In the genomic region with DNA sequence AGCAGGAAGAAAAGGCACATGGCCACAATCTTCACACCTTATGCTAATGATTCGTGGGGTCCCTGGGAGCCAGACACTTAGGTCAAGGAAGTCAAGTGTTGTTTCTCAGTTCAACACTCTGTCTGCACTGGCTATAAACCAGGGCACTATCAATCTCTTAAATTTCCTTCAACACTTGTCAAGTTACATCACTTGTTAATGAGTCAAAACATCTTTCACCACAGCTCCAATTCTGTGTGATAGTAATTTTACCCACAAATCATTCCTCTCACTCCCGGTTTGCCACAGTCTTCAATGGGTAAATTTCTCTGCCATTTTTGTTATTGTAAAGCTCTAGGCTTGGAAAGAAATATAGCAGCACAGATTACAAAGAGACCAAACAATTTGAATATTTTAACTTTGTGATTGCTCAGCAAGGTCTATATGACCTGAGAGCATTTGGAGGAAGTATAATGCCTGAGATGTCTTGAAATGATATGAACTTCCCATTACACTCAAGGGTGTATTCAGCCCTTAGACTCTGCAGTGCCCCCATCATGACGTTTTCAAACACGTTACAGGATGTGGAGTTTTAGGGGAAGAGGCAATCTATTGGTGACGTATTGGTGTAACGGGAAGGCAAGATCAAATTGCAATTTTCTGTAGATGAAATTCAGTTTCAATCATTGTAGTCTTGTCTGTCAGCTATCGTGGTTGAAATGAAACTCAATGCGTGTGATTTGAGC, we compare ENCODE assay signal across 30 cellular contexts.
DNase-seq lines count a peak whose midpoint lies in the region; ATAC-seq, FAIRE-seq and TF ChIP-seq lines count a peak whose summit lies in the region.
"Had no signal": no experiment of that assay in that cellular context is flagged by ENCODE, and none has a peak within 500 bp of the region (broad histone marks: within the 10 kb centered on the region; RNA-seq: fewer than 3 reads in every experiment).

No MANE protein-coding gene starts in this region.

- H3K4me3 Mint-ChIP-seq in activated T-cell treated with anti-CD3 and anti-CD28 coated beads, Interleukin-2, amount 50 U/mL, for 72 hours: peak overlapping the region; percentile 20 to 68
- H3K4me3 Mint-ChIP-seq in CD4-positive, alpha-beta memory T cell: peak overlapping the region; percentile 6 to 73 (median 54)
- H3K4me3 Mint-ChIP-seq in T-cell (no peak overlapping the region), CD14-positive monocyte (no peak overlapping the region)
- H3K4me3 Mint-ChIP-seq: H9, neural crest cell had no signal

- peak; percentile 56 to 64 for ATAC-seq in activated T-cell treated with anti-CD3 and anti-CD28 coated beads, Interleukin-2, amount 50 U/mL, for 72 hours (replicated peaks in 1 of 2)
- ATAC-seq in T-cell (replicated peaks in 1 of 4): peak; percentile 38 to 89 (median 44)
- ATAC-seq: esophagus mucosa, left cardiac atrium, Panc1 had no signal

- peaks cover 6 to 14% of the 10 kb centered on the region in 2 donors for H3K9me3 Mint-ChIP-seq in activated T-cell treated with anti-CD3 and anti-CD28 coated beads, Interleukin-2, amount 50 U/mL, for 72 hours
- peaks cover 0 to 5% (median 0%) of the 10 kb centered on the region in 8 donors for H3K9me3 Mint-ChIP-seq in CD4-positive, alpha-beta memory T cell
- H3K9me3 Mint-ChIP-seq in T-cell: peaks cover 0 to 8% (median 3%) of the 10 kb centered on the region in 3 donors
- peaks cover 0 to 5% (median 1%) of the 10 kb centered on the region in 7 donors for H3K9me3 Mint-ChIP-seq in CD14-positive monocyte
- H3K9me3 Mint-ChIP-seq: H9 had no signal

- no peak overlapping the region for H3K4me3 ChIP-seq in CD4-positive, alpha-beta memory T cell (ENCODE audit: low read length in 2 of 2)
- H3K4me3 ChIP-seq in bronchial epithelial cell (ENCODE audit: low read depth, low read length): no peak overlapping the region
- H3K4me3 ChIP-seq: BLaER1, coronary artery, hepatocyte, right atrium auricular region, spleen, testis had no signal

- H3K9me3 ChIP-seq in CD4-positive, alpha-beta memory T cell (ENCODE audit: control insufficient read depth in 1 of 2, low read length in 2 of 2): no peaks in the 10 kb centered on the region
- H3K9me3 ChIP-seq: right atrium auricular region, spleen, testis had no signal

- POLR2A ChIA-PET in CD4-positive, alpha-beta memory T cell (lab: Charles Lee; ENCODE audit: partially characterized antibody): interaction anchor here (1.1 to 1.6 kb wide), 6 partner anchors 9 to 73 kb away, joined by 3 to 5 read pairs (median 3); no protein-coding TSS in a partner anchor
- POLR2A ChIA-PET in T-cell (lab: Charles Lee): interaction anchor here (0.7 to 1.2 kb wide), 2 partner anchors 9 to 15 kb away, joined by 3 to 8 read pairs; no protein-coding TSS in a partner anchor

- intact Hi-C loops in CD4-positive, alpha-beta memory T cell (cut with micrococcal nuclease): no loop called here
- intact Hi-C loops in CD14-positive monocyte (cut with micrococcal nuclease): no loop called here

- no peaks in the 10 kb centered on the region for H3K27me3 Mint-ChIP-seq in activated T-cell treated with anti-CD3 and anti-CD28 coated beads, Interleukin-2, amount 50 U/mL, for 72 hours (ENCODE audit: low read depth)
- no peaks in the 10 kb centered on the region for H3K27me3 Mint-ChIP-seq in CD4-positive, alpha-beta memory T cell
- H3K27me3 Mint-ChIP-seq in T-cell: no peaks in the 10 kb centered on the region
- H3K27me3 Mint-ChIP-seq in CD14-positive monocyte (ENCODE audit: low read depth in 3 of 3): peaks cover 0 to 5% (median 1%) of the 10 kb centered on the region in 3 donors

- CTCF ChIA-PET in CD4-positive, alpha-beta memory T cell (lab: Charles Lee; ENCODE audit: partially characterized antibody): interaction anchor here (1.2 to 1.6 kb wide), 3 partner anchors 10 to 87 kb away, joined by 3 to 5 read pairs (median 3); no protein-coding TSS in a partner anchor
- CTCF ChIA-PET in T-cell (lab: Charles Lee): no interaction called here

- no peaks in the 10 kb centered on the region for H3K36me3 ChIP-seq in CD4-positive, alpha-beta memory T cell (ENCODE audit: insufficient read depth, low read length)
- no peaks in the 10 kb centered on the region for H3K36me3 ChIP-seq in bronchial epithelial cell (ENCODE audit: control insufficient read depth, insufficient read depth, low read length)
- H3K36me3 ChIP-seq: BLaER1, right atrium auricular region, spleen had no signal

- H3K27me3 ChIP-seq in CD4-positive, alpha-beta memory T cell (ENCODE audit: insufficient read depth, low read length): no peaks in the 10 kb centered on the region
- H3K27me3 ChIP-seq in bronchial epithelial cell (ENCODE audit: control insufficient read depth, insufficient read depth, low read length): no peaks in the 10 kb centered on the region
- H3K27me3 ChIP-seq: BLaER1, hepatocyte, right atrium auricular region, spleen, testis had no signal

- TF ChIP-seq CTCF in bronchial epithelial cell (IDR thresholded peaks at IDR 0.05; ENCODE audit: insufficient read depth, low read length, severe bottlenecking): no peak
- TF ChIP-seq CTCF in CD14-positive monocyte (IDR thresholded peaks at IDR 0.05): no peak

- H3K36me3 Mint-ChIP-seq in activated T-cell treated with anti-CD3 and anti-CD28 coated beads, Interleukin-2, amount 50 U/mL, for 72 hours (ENCODE audit: insufficient read depth in 2 of 2): peaks cover 19% of the 10 kb centered on the region in 2 donors
- H3K36me3 Mint-ChIP-seq in CD4-positive, alpha-beta memory T cell: no peaks in the 10 kb centered on the region
- no peaks in the 10 kb centered on the region for H3K36me3 Mint-ChIP-seq in T-cell
- no peaks in the 10 kb centered on the region for H3K36me3 Mint-ChIP-seq in CD14-positive monocyte

- peaks cover 43% of the 10 kb centered on the region for H3K4me1 ChIP-seq in CD4-positive, alpha-beta memory T cell (ENCODE audit: insufficient read depth, low read length)
- H3K4me1 ChIP-seq: BLaER1, right atrium auricular region, spleen, testis had no signal

- no peak overlapping the region for H3K27ac ChIP-seq in CD4-positive, alpha-beta memory T cell (ENCODE audit: low read depth, low read length)
- H3K27ac ChIP-seq: BLaER1, coronary artery, hepatocyte, parathyroid adenoma, right atrium auricular region, spleen, testis had no signal

- peaks cover 96% of the 10 kb centered on the region for H3K4me1 Mint-ChIP-seq in activated T-cell treated with anti-CD3 and anti-CD28 coated beads, Interleukin-2, amount 50 U/mL, for 72 hours (ENCODE audit: low read depth)
- H3K4me1 Mint-ChIP-seq in CD4-positive, alpha-beta memory T cell: peaks cover 27 to 43% (median 35%) of the 10 kb centered on the region in 4 donors
- H3K4me1 Mint-ChIP-seq in T-cell (peaks cover 26 to 37% (median 29%) of the 10 kb centered on the region in 3 donors), CD14-positive monocyte (no peaks in the 10 kb centered on the region)

- peak overlapping the region; percentile 97 for H3K27ac Mint-ChIP-seq in activated T-cell treated with anti-CD3 and anti-CD28 coated beads, Interleukin-2, amount 50 U/mL, for 72 hours
- peak overlapping the region; percentile 29 to 89 (median 59) for H3K27ac Mint-ChIP-seq in CD4-positive, alpha-beta memory T cell
- H3K27ac Mint-ChIP-seq in T-cell (peak overlapping the region in 1 of 2 donors; percentile 48), CD14-positive monocyte (no peak overlapping the region)
- H3K27ac Mint-ChIP-seq: H9 had no signal

- DNase-seq in activated T-cell treated with anti-CD3 and anti-CD28 coated beads, Interleukin-2, amount 50 U/mL, for 72 hours: peak; percentile 45 to 57
- DNase-seq in activated T-cell treated with anti-CD3 and anti-CD28 coated beads, Interleukin-2, amount 50 U/mL, for 48 hours: no peak
- peak; percentile 59 to 82 (median 73) for DNase-seq in CD4-positive, alpha-beta memory T cell
- DNase-seq in T-cell (peak in 18 of 34 experiments; percentile 10 to 58 (median 20)), bronchial epithelial cell (ENCODE audit: low read depth) (peak; percentile 28), CD14-positive monocyte (ENCODE audit: low spot score) (no peak), SKM-1 (lab: John Stamatoyannopoulos, UW; ENCODE audit: unreplicated experiment) (no peak), urothelium cell line (ENCODE audit: low spot score) (no peak)
- DNase-seq: activated gamma-delta T cell; anterior cingulate cortex; foreskin melanocyte; H9; KBM-7; left cardiac atrium; NCI-H2029; NCI-H2227 treated with DMSO at 0.1 percent for 48 hours; NCI-H526 treated with DMSO at 0.1 percent for 48 hours; SHP77; spleen; stimulated activated CD4-positive, alpha-beta T cell treated with anti-CD3 and anti-CD28 coated beads, Interleukin-4, amount 100 ng/mL, for 1 hour; testis had no signal

- FAIRE-seq in bronchial epithelial cell (lab: Jason Lieb, UNC): no peak
- FAIRE-seq in urothelium cell line (lab: Jason Lieb, UNC): no peak
- FAIRE-seq: TTC549 had no signal

Comparison
In these comparisons a context has a peak if more than half of its experiments do, and no peak if none do; other contexts are left out.
1. DNase-seq: peak in activated T-cell treated with anti-CD3 and anti-CD28 coated beads, Interleukin-2, amount 50 U/mL, for 72 hours (2 of 2), CD4-positive, alpha-beta memory T cell (5 of 5), T-cell (18 of 34) and bronchial epithelial cell (single experiment); none in activated T-cell treated with anti-CD3 and anti-CD28 coated beads, Interleukin-2, amount 50 U/mL, for 48 hours (0 of 2), CD14-positive monocyte (single experiment), SKM-1 (single experiment) and urothelium cell line (single experiment).
2. H3K27ac Mint-ChIP-seq: peak in activated T-cell treated with anti-CD3 and anti-CD28 coated beads, Interleukin-2, amount 50 U/mL, for 72 hours (single experiment) and CD4-positive, alpha-beta memory T cell (7 of 7); none in CD14-positive monocyte (0 of 7).
3. H3K4me3 Mint-ChIP-seq: peak in activated T-cell treated with anti-CD3 and anti-CD28 coated beads, Interleukin-2, amount 50 U/mL, for 72 hours (2 of 2) and CD4-positive, alpha-beta memory T cell (8 of 8); none in T-cell (0 of 3) and CD14-positive monocyte (0 of 2).